Comparison of ENCODE assay signal across 10 cellular contexts in genomic region chr19:11828957-11829876, GRCh38. TPM values are rescaled to one million over a fixed set of nuclear protein-coding genes. Genes with fewer than 3 reads are reported as not detected.
A peak's percentile ranks its signal among the peaks of the same experiment; 100 is the strongest.
DNase-seq lines count a peak whose midpoint lies in the region; ATAC-seq, FAIRE-seq and TF ChIP-seq lines count a peak whose summit lies in the region.
"Not testable (repeated sequence)": the region's sequence is repeated elsewhere in the genome, so short reads cannot be mapped to it uniquely, and the experiment has no call there.
"Had no signal": no experiment of that assay in that cellular context is flagged by ENCODE, and none has a peak within 500 bp of the region (broad histone marks: within the 10 kb centered on the region; RNA-seq: fewer than 3 reads in every experiment).

No MANE protein-coding gene starts in this region.

- H2AFZ ChIP-seq in Loucy (ENCODE audit: low read length); parathyroid adenoma: not testable (repeated sequence)

- H3K36me3 ChIP-seq in Loucy (ENCODE audit: insufficient read depth, low read length): peaks cover 31% of the 10 kb centered on the region; the same call in 1 of the 2 replicates
- H3K36me3 ChIP-seq in WERI-Rb-1: peaks cover 17% of the 10 kb centered on the region
- peaks cover 19% of the 10 kb centered on the region for H3K36me3 ChIP-seq in parathyroid adenoma (ENCODE audit: control insufficient read depth, insufficient read depth, low read length)

- not testable (repeated sequence) for H3K27ac Mint-ChIP-seq in activated naive CD8-positive, alpha-beta T cell treated with anti-CD3 and anti-CD28 coated beads for 36 hours
- H3K27ac Mint-ChIP-seq in stimulated activated naive CD8-positive, alpha-beta T cell treated with anti-CD3 and anti-CD28 coated beads, Interleukin-15, amount 100 ng/mL, for 72 hours: peak overlapping the region in 1 of 2 donors; percentile 54

- H3K27ac ChIP-seq in WERI-Rb-1, parathyroid adenoma: not testable (repeated sequence)

- H3K9me3 ChIP-seq in Loucy (ENCODE audit: insufficient read depth, low read depth, low read length): peaks cover 32% of the 10 kb centered on the region; the same call in 1 of the 2 replicates
- not testable (repeated sequence) for H3K9me3 ChIP-seq in WERI-Rb-1 (ENCODE audit: severe bottlenecking); parathyroid adenoma (ENCODE audit: control insufficient read depth, low read length)

- TF ChIP-seq CTCF in GM12872 (IDR thresholded peaks at IDR 0.05; ENCODE audit: insufficient read depth, low read depth, low read length) (0 out of 3 replicates have a peak, but pooled peaks have one; percentile 5), Loucy (conservative IDR thresholded peaks at IDR 0.05; ENCODE audit: low read length) (peak; percentile 25; the same call in 1 of the 2 replicates), WERI-Rb-1 (IDR thresholded peaks at IDR 0.05; ENCODE audit: low read depth, low read length) (0 out of 2 replicates have a peak, but pooled peaks have one; percentile 15), parathyroid adenoma (IDR thresholded peaks at IDR 0.05) (peak; percentile 40)

- not testable (repeated sequence) for H4K20me1 ChIP-seq in Loucy (ENCODE audit: insufficient read depth, low read length, poor library complexity, severe bottlenecking)

- not testable (repeated sequence) for H3K79me2 ChIP-seq in Loucy (ENCODE audit: insufficient read depth, low read length)
- H3K79me2 ChIP-seq in parathyroid adenoma: peaks cover 52% of the 10 kb centered on the region

- not testable (repeated sequence) for H3K27me3 Mint-ChIP-seq in activated naive CD8-positive, alpha-beta T cell treated with anti-CD3 and anti-CD28 coated beads for 36 hours; stimulated activated naive CD8-positive, alpha-beta T cell treated with anti-CD3 and anti-CD28 coated beads, Interleukin-15, amount 100 ng/mL, for 72 hours

- not testable (repeated sequence) for H3F3A ChIP-seq in Loucy (ENCODE audit: low read depth)

- FAIRE-seq in H54 (lab: Jason Lieb, UNC): peak; percentile 6

- not testable (repeated sequence) for H3K4me3 Mint-ChIP-seq in activated naive CD8-positive, alpha-beta T cell treated with anti-CD3 and anti-CD28 coated beads for 36 hours; stimulated activated naive CD8-positive, alpha-beta T cell treated with anti-CD3 and anti-CD28 coated beads, Interleukin-15, amount 100 ng/mL, for 72 hours

- H3K27me3 ChIP-seq in Loucy (ENCODE audit: insufficient read depth, low read length, poor library complexity, severe bottlenecking); WERI-Rb-1 (ENCODE audit: insufficient read depth, low read depth, severe bottlenecking); parathyroid adenoma (ENCODE audit: control insufficient read depth, insufficient read depth, low read length): not testable (repeated sequence)

- H3K4me1 Mint-ChIP-seq in activated naive CD8-positive, alpha-beta T cell treated with anti-CD3 and anti-CD28 coated beads for 36 hours; stimulated activated naive CD8-positive, alpha-beta T cell treated with anti-CD3 and anti-CD28 coated beads, Interleukin-15, amount 100 ng/mL, for 72 hours: not testable (repeated sequence)

- peaks cover 59% of the 10 kb centered on the region for H3K9me3 Mint-ChIP-seq in activated naive CD8-positive, alpha-beta T cell treated with anti-CD3 and anti-CD28 coated beads for 36 hours
- peaks cover 33 to 46% of the 10 kb centered on the region in 2 donors for H3K9me3 Mint-ChIP-seq in stimulated activated naive CD8-positive, alpha-beta T cell treated with anti-CD3 and anti-CD28 coated beads, Interleukin-15, amount 100 ng/mL, for 72 hours

- ATAC-seq in stimulated activated naive CD8-positive, alpha-beta T cell treated with anti-CD3 and anti-CD28 coated beads, Interleukin-15, amount 100 ng/mL, for 72 hours: peak; percentile 42

- H3K9ac ChIP-seq in Loucy (ENCODE audit: low read depth, low read length, poor library complexity, severe bottlenecking); parathyroid adenoma: not testable (repeated sequence)

- not testable (repeated sequence) for H3K4me1 ChIP-seq in Loucy (ENCODE audit: insufficient read depth, low read length, poor library complexity, severe bottlenecking); parathyroid adenoma

- H3K4me2 ChIP-seq in Loucy (ENCODE audit: low read depth, low read length, poor library complexity, severe bottlenecking); parathyroid adenoma (ENCODE audit: low read length): not testable (repeated sequence)

- not testable (repeated sequence) for TF ChIP-seq POLR2A in H54 (IDR thresholded peaks at IDR 0.05; ENCODE audit: low read depth, low read length)

- H3K4me3 ChIP-seq in Loucy (ENCODE audit: low read length, poor library complexity, severe bottlenecking); WERI-Rb-1 (ENCODE audit: low read depth, low read length); parathyroid adenoma (ENCODE audit: low read depth, low read length): not testable (repeated sequence)

- DNase-seq in H54 (ENCODE audit: insufficient read length, low spot score); WERI-Rb-1; stimulated activated naive CD8-positive, alpha-beta T cell treated with anti-CD3 and anti-CD28 coated beads, Interleukin-15, amount 100 ng/mL, for 72 hours: not testable (repeated sequence)
- DNase-seq in activated naive CD8-positive, alpha-beta T cell treated with anti-CD3 and anti-CD28 coated beads for 36 hours: peak; percentile 11

- H3K36me3 Mint-ChIP-seq in activated naive CD8-positive, alpha-beta T cell treated with anti-CD3 and anti-CD28 coated beads for 36 hours: peaks cover 89% of the 10 kb centered on the region

- not testable (repeated sequence) for H3K9me2 ChIP-seq in Loucy (replicated peaks; ENCODE audit: low read depth, low read length)

RNA-seq across cellular contexts. Expression of gene ZNF440, which starts 15.1 kb away (rescaled TPM):
- total RNA-seq in activated naive CD8-positive, alpha-beta T cell treated with anti-CD3 and anti-CD28 coated beads for 36 hours: 1 to 10 TPM; 6.3 to 8.3 TPM

RNA-seq across cellular contexts. Expression of gene ZNF439, which starts 19.3 kb away (rescaled TPM):
- total RNA-seq in activated naive CD8-positive, alpha-beta T cell treated with anti-CD3 and anti-CD28 coated beads for 36 hours: 1 to 10 TPM; 6.0 to 6.4 TPM
- total RNA-seq: A172, H1, HT1080 had no signal

RNA-seq across cellular contexts. Expression of gene ZNF491, which starts 30.9 kb away (rescaled TPM):
- under 1 TPM; 0.56 to 0.87 TPM for total RNA-seq in activated naive CD8-positive, alpha-beta T cell treated with anti-CD3 and anti-CD28 coated beads for 36 hours
- total RNA-seq: A172 had no signal

RNA-seq across cellular contexts. Expression of gene ZNF69, which starts 58.4 kb away (rescaled TPM):
- 1 to 10 TPM; 2.8 to 3.8 TPM for total RNA-seq in activated naive CD8-positive, alpha-beta T cell treated with anti-CD3 and anti-CD28 coated beads for 36 hours
- total RNA-seq: A172, HT1080 had no signal
